ENCODE assay signal across 1 cellular context in genomic region chr5:168747987-168748777, GRCh38.
TF ChIP-seq lines count a peak whose summit lies in the region.

No MANE protein-coding gene starts in this region.

TF ChIP-seq in K562, 482 proteins besides CTCF, POLR2A, EP300 and RAD21 (continued from another document):
- TF ChIP-seq DEAF1 (CRISPR knock-in tag; IDR thresholded peaks at IDR 0.05) = peak; percentile 79
- TF ChIP-seq RBM22 (IDR thresholded peaks at IDR 0.05; ENCODE audit: low read depth, low read length, poor library complexity, severe bottlenecking) = no peak
- no peak for TF ChIP-seq IRF2 (CRISPR knock-in tag; IDR thresholded peaks at IDR 0.05)
- TF ChIP-seq FOXA3 (CRISPR knock-in tag; conservative IDR thresholded peaks at IDR 0.05 in 1 of 2, IDR thresholded peaks at IDR 0.05 in 1 of 2) = no peak
- no peak for TF ChIP-seq ZNF143 (CRISPR knock-in tag; IDR thresholded peaks at IDR 0.05)
- no peak for TF ChIP-seq USF1 (CRISPR knock-in tag; IDR thresholded peaks at IDR 0.05)
- TF ChIP-seq, protein P1, sequence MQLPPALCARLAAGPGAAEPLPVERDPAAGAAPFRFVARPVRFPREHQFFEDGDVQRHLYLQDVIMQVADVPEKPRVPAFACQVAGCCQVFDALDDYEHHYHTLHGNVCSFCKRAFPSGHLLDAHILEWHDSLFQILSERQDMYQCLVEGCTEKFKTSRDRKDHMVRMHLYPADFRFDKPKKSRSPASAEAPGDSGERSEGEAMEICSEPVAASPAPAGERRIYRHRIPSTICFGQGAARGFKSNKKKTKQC (CRISPR knock-in tag; IDR thresholded peaks at IDR 0.05) = no peak
- TF ChIP-seq ATF1 (CRISPR knock-in tag; IDR thresholded peaks at IDR 0.05) = no peak
- no peak for TF ChIP-seq ATF1 (tag; IDR thresholded peaks at IDR 0.05)
- TF ChIP-seq GTF2F1 (IDR thresholded peaks at IDR 0.05; ENCODE audit: low read depth, low read length) = no peak
- TF ChIP-seq SAP30 (IDR thresholded peaks at IDR 0.05; ENCODE audit: borderline replicate concordance, insufficient read depth, low read depth, low read length, poor library complexity, severe bottlenecking) = no peak
- TF ChIP-seq, protein P2, sequence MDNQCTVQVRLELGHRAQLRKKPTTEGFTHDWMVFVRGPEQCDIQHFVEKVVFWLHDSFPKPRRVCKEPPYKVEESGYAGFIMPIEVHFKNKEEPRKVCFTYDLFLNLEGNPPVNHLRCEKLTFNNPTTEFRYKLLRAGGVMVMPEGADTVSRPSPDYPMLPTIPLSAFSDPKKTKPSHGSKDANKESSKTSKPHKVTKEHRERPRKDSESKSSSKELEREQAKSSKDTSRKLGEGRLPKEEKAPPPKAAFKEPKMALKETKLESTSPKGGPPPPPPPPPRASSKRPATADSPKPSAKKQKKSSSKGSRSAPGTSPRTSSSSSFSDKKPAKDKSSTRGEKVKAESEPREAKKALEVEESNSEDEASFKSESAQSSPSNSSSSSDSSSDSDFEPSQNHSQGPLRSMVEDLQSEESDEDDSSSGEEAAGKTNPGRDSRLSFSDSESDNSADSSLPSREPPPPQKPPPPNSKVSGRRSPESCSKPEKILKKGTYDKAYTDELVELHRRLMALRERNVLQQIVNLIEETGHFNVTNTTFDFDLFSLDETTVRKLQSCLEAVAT (IDR thresholded peaks at IDR 0.05) = no peak
- TF ChIP-seq ZNF707 (CRISPR knock-in tag; conservative IDR thresholded peaks at IDR 0.05) = peak; percentile 70
- 0 out of 2 replicates have a peak, but pooled peaks have one; percentile 43 for TF ChIP-seq CTBP1 (IDR thresholded peaks at IDR 0.05; ENCODE audit: borderline replicate concordance)
- TF ChIP-seq BRCA1 (IDR thresholded peaks at IDR 0.05) = no peak
- TF ChIP-seq BRCA1 (CRISPR knock-in tag; IDR thresholded peaks at IDR 0.05) = no peak
- TF ChIP-seq RFX7 (CRISPR knock-in tag; IDR thresholded peaks at IDR 0.05) = no peak
- 0 out of 4 replicates have a peak, but pooled peaks of 1 of the 2 experiments have one; percentile 30 for TF ChIP-seq MAZ (CRISPR knock-in tag; conservative IDR thresholded peaks at IDR 0.05 in 1 of 2, IDR thresholded peaks at IDR 0.05 in 1 of 2)
- 0 out of 2 replicates have a peak, but pooled peaks have one; percentile 39 for TF ChIP-seq SMAD3 (CRISPR knock-in tag; conservative IDR thresholded peaks at IDR 0.05)
- no peak for TF ChIP-seq NFATC3 (IDR thresholded peaks at IDR 0.05)
- TF ChIP-seq ZNF24 (IDR thresholded peaks at IDR 0.05) = no peak
- TF ChIP-seq PKNOX1 (IDR thresholded peaks at IDR 0.05) = no peak
- TF ChIP-seq ZNF12 (CRISPR knock-in tag; IDR thresholded peaks at IDR 0.05) = no peak
- no peak for TF ChIP-seq CHD2 (IDR thresholded peaks at IDR 0.05; ENCODE audit: low read depth, low read length)
